17 cellular contexts compared by ENCODE assay signal in the genomic region with DNA sequence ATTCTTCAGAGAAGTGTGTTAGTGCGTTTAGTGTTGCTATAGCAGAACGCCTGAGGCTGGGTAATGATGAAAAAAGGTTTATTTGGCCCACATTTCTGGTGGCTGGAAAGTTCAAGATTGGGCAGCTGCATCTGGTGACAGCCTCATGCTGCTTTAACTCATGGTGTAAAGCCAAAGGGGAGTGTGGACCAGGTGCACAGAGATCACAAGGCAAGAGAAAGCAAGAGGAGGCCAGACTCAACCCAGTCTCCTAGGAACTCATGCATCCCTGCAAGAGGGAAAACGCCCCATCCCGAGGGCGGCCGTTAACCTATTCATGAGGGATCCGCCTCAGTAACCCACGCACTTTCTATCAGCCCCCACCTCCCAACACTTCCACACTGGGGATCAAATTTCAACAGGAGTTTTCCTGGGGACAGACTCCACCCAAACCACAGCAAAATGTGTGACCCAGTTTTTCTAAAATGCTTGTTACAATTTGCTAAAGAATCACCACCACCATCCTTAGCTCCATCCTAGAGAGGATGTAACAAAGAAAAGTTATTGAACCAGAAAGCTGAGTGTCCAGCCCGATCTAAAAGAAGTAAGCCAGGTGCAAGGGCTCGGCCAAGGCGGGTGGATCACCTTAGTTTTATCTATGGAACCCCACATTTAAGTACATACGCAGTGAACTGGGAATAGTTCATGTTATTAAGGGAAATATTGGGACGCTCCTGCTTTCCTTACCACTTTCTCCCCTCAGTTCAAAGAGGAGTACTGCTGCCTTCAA.
DNase-seq lines count a peak whose midpoint lies in the region; ATAC-seq and TF ChIP-seq lines count a peak whose summit lies in the region.
"Had no signal": no experiment of that assay in that cellular context is flagged by ENCODE, and none has a peak within 500 bp of the region (broad histone marks: within the 10 kb centered on the region; RNA-seq: fewer than 3 reads in every experiment).

No MANE protein-coding gene starts in this region.

- H3K27me3 ChIP-seq in upper lobe of right lung, result no peaks in the 10 kb centered on the region

- H3K4me1 ChIP-seq in upper lobe of right lung, result peaks cover 8% of the 10 kb centered on the region

- peaks cover 7% of the 10 kb centered on the region for H3K36me3 ChIP-seq in upper lobe of right lung

- no peaks in the 10 kb centered on the region for H3K9me3 ChIP-seq in upper lobe of right lung

- intact Hi-C loops in Right ventricle myocardium inferior (cut with DNase I), result loop anchor here (5.0 kb wide), 1 partner anchor 152 kb away; no protein-coding TSS in a partner anchor
- intact Hi-C loops in cardiac septum (cut with DNase I), result no loop called here
- intact Hi-C loops in upper lobe of right lung (cut with DNase I), result no loop called here

- DNase-seq in Right ventricle myocardium inferior (ENCODE audit: missing footprints) (no peak), cardiac septum (ENCODE audit: low spot score) (no peak), fibroblast of mammary gland (ENCODE audit: low read depth) (peak; percentile 28), medulla oblongata (ENCODE audit: extremely low spot score) (peak; percentile 85), upper lobe of right lung (peak; percentile 53), GOT3 (lab: John Stamatoyannopoulos, UW) (no peak)
- DNase-seq in activated CD4-positive, CD25-positive, alpha-beta regulatory T cell treated with anti-CD3 and anti-CD28 coated beads, Interleukin-2, amount 50 U/mL, for 72 hours, result no peak
- DNase-seq: ACHN; activated CD8-positive, alpha-beta T cell treated with anti-CD3 and anti-CD28 coated beads for 36 hours; DMS79; NCI-H1105 treated with DMSO at 0.1 percent for 48 hours; NCI-H82; nephron progenitor cell; stimulated activated CD4-positive, alpha-beta T cell treated with anti-CD3 and anti-CD28 coated beads, Interleukin-2, amount 100 ng/mL, for 24 hours; stimulated activated naive CD8-positive, alpha-beta T cell treated with anti-CD3 and anti-CD28 coated beads, Interleukin-15, Interleukin-2, amounts not matched to agents 100 U/mL and 50 U/mL, for 24 hours; SW 1271 had no signal

- H3K4me3 ChIP-seq in fibroblast of mammary gland (ENCODE audit: control insufficient read depth, low read depth, low read length) (no peak overlapping the region), upper lobe of right lung (no peak overlapping the region)

- no peak overlapping the region for H3K27ac ChIP-seq in upper lobe of right lung

- TF ChIP-seq CTCF in fibroblast of mammary gland (conservative IDR thresholded peaks at IDR 0.05; ENCODE audit: control insufficient read depth, insufficient read depth, low read depth, low read length) (no peak), upper lobe of right lung (IDR thresholded peaks at IDR 0.05) (no peak)

- ATAC-seq in Right ventricle myocardium inferior (peak; percentile 48), upper lobe of right lung (peak; percentile 55), GM21619 (IDR thresholded peaks at IDR 0.05; ENCODE audit: unreplicated experiment) (no peak)
- ATAC-seq: activated CD8-positive, alpha-beta T cell treated with anti-CD3 and anti-CD28 coated beads for 36 hours; stimulated activated naive CD8-positive, alpha-beta T cell treated with anti-CD3 and anti-CD28 coated beads, Interleukin-15, Interleukin-2, amounts not matched to agents 100 U/mL and 50 U/mL, for 24 hours had no signal

Comparison
In these comparisons a context has a peak if more than half of its experiments do, and no peak if none do; other contexts are left out.
1. DNase-seq: peak in fibroblast of mammary gland (single experiment), medulla oblongata (single experiment) and upper lobe of right lung (single experiment); none in Right ventricle myocardium inferior (single experiment), cardiac septum (single experiment), GOT3 (single experiment) and activated CD4-positive, CD25-positive, alpha-beta regulatory T cell treated with anti-CD3 and anti-CD28 coated beads, Interleukin-2, amount 50 U/mL, for 72 hours (single experiment).